In genomic region chr2:181114021-181114420, GRCh38 we compare ENCODE assay signal across 15 cellular contexts.
DNase-seq lines count a peak whose midpoint lies in the region; ATAC-seq, FAIRE-seq and TF ChIP-seq lines count a peak whose summit lies in the region.
"Had no signal": no experiment of that assay in that cellular context is flagged by ENCODE, and none has a peak within 500 bp of the region (broad histone marks: within the 10 kb centered on the region; RNA-seq: fewer than 3 reads in every experiment).

No MANE protein-coding gene starts in this region.

- FAIRE-seq in D721Med (lab: Jason Lieb, UNC) (peak; percentile 87), K562 (lab: Jason Lieb, UNC) (no peak)

- H3K9me3 ChIP-seq in CD8-positive, alpha-beta memory T cell (ENCODE audit: low read length), result no peaks in the 10 kb centered on the region
- no peaks in the 10 kb centered on the region for H3K9me3 ChIP-seq in K562 (replicated peaks; ENCODE audit: control insufficient read depth, insufficient read depth, low read depth, low read length)
- H3K9me3 ChIP-seq: BE2C, Caco-2, HAP-1 had no signal

- peak overlapping the region; percentile 6; the same call in 1 of the 2 replicates for H2AFZ ChIP-seq in K562 (ENCODE audit: low read depth, low read length)

- H3K4me3 Mint-ChIP-seq in CD8-positive, alpha-beta memory T cell, result peak overlapping the region in 4 of 7 donors; percentile 4 to 37 (median 16)
- H3K4me3 Mint-ChIP-seq: CD4-positive, CD25-positive, alpha-beta regulatory T cell had no signal

- H3K36me3 Mint-ChIP-seq in CD8-positive, alpha-beta memory T cell, result peaks cover 4 to 26% (median 12%) of the 10 kb centered on the region in 3 donors
- H3K36me3 Mint-ChIP-seq: CD4-positive, CD25-positive, alpha-beta regulatory T cell had no signal

- CTCF ChIA-PET in CD8-positive, alpha-beta memory T cell (lab: Charles Lee), result no interaction called here
- CTCF ChIA-PET in K562 (lab: Yijun Ruan, JAX; ENCODE audit: low intra/inter-chr PET ratio), result no interaction called here

- H3K4me3 ChIP-seq in CD8-positive, alpha-beta memory T cell (ENCODE audit: low read length), result no peak overlapping the region
- no peak overlapping the region for H3K4me3 ChIP-seq in K562
- H3K4me3 ChIP-seq: HAP-1 had no signal

- no peaks in the 10 kb centered on the region for H4K20me1 ChIP-seq in K562 (replicated peaks; ENCODE audit: control insufficient read depth, insufficient read depth, low read length)

- in situ Hi-C loops in K562 (cut with MboI), result no loop called here

- TF ChIP-seq EP300 in K562 (IDR thresholded peaks at IDR 0.05; ENCODE audit: low read length), result no peak

- no peak for TF ChIP-seq CTCF in D721Med (IDR thresholded peaks at IDR 0.05; ENCODE audit: insufficient read depth, missing control alignments)
- no peak for TF ChIP-seq CTCF in K562 (IDR thresholded peaks at IDR 0.05 in 2 of 3, conservative IDR thresholded peaks at IDR 0.05 in 1 of 3; ENCODE audit: insufficient read depth in 2 of 3, low read depth in 1 of 3, low read length in 3 of 3)

- H3K9ac ChIP-seq in K562 (ENCODE audit: insufficient read depth in 1 of 2, low read depth in 2 of 2, low read length in 2 of 2), result no peak overlapping the region

- H3K79me2 ChIP-seq in K562 (ENCODE audit: control insufficient read depth, insufficient read depth, low read length), result no peaks in the 10 kb centered on the region

- H3K4me2 ChIP-seq in K562 (ENCODE audit: insufficient read depth, low read length), result no peak overlapping the region

- no peak for TF ChIP-seq POLR2A in K562 (conservative IDR thresholded peaks at IDR 0.05)

- peaks cover 0 to 2% of the 10 kb centered on the region in 2 donors for H3K27me3 Mint-ChIP-seq in CD8-positive, alpha-beta memory T cell

- no peak overlapping the region for H3K27ac ChIP-seq in CD8-positive, alpha-beta memory T cell (ENCODE audit: low read depth, low read length)
- H3K27ac ChIP-seq in K562 (ENCODE audit: extremely low read depth, low read depth, low read length) (no peak overlapping the region), epithelial cell of prostate (no peak overlapping the region), substantia nigra (ENCODE audit: low read depth, low read length, poor library complexity, severe bottlenecking) (no peak overlapping the region)

- no peak for TF ChIP-seq RAD21 in K562 (CRISPR knock-in tag; conservative IDR thresholded peaks at IDR 0.05 in 1 of 2, IDR thresholded peaks at IDR 0.05 in 1 of 2)

- POLR2A ChIA-PET in CD8-positive, alpha-beta memory T cell (lab: Charles Lee), result no interaction called here
- POLR2A ChIA-PET in K562 (lab: Yijun Ruan, JAX), result interaction anchor here (1.1 kb wide), 1 partner anchor 14 kb away, joined by 3 read pairs; no protein-coding TSS in a partner anchor

- H3K9me1 ChIP-seq in K562 (ENCODE audit: control insufficient read depth, insufficient read depth, low read length), result no peaks in the 10 kb centered on the region

- DNase-seq in CD8-positive, alpha-beta memory T cell, result no peak
- no peak for DNase-seq in D721Med (ENCODE audit: insufficient read length, low spot score)
- no peak for DNase-seq in K562 (ENCODE audit: extremely low read depth in 1 of 4, low spot score in 3 of 4)
- DNase-seq in epithelial cell of prostate (ENCODE audit: low read depth, low spot score), result peak; percentile 75
- no peak for DNase-seq in substantia nigra (lab: John Stamatoyannopoulos, UW)
- DNase-seq: ACHN; BE2C; C1 segment of cervical spinal cord; Caco-2; CD4-positive, CD25-positive, alpha-beta regulatory T cell; DMS153; DMS79; GDM1 had no signal

- H3K4me1 ChIP-seq in CD8-positive, alpha-beta memory T cell (ENCODE audit: insufficient read depth, low read length), result peaks cover 6% of the 10 kb centered on the region
- H3K4me1 ChIP-seq in K562 (replicated peaks in 1 of 2; ENCODE audit: control insufficient read depth in 2 of 2, insufficient read depth in 2 of 2, low read length in 2 of 2), result no peaks in the 10 kb centered on the region
- H3K4me1 ChIP-seq: BE2C, Caco-2, HAP-1 had no signal

- H3K9me3 Mint-ChIP-seq in CD8-positive, alpha-beta memory T cell, result peaks cover 0 to 8% (median 2%) of the 10 kb centered on the region in 5 donors

- H3K27me3 ChIP-seq in CD8-positive, alpha-beta memory T cell (ENCODE audit: insufficient read depth, low read length, poor library complexity, severe bottlenecking), result no peaks in the 10 kb centered on the region
- H3K27me3 ChIP-seq in K562 (ENCODE audit: control insufficient read depth in 2 of 2, insufficient read depth in 2 of 2, low read length in 2 of 2), result no peaks in the 10 kb centered on the region
- H3K27me3 ChIP-seq: BE2C had no signal

- H3K36me3 ChIP-seq in CD8-positive, alpha-beta memory T cell (ENCODE audit: insufficient read depth, low read length), result no peaks in the 10 kb centered on the region
- no peaks in the 10 kb centered on the region for H3K36me3 ChIP-seq in K562 (ENCODE audit: control insufficient read depth, insufficient read depth, low read length)
- H3K36me3 ChIP-seq: BE2C, HAP-1 had no signal

- ATAC-seq in K562 (no peak), GM18511 (IDR thresholded peaks at IDR 0.05; ENCODE audit: unreplicated experiment) (no peak)

- intact Hi-C loops in K562 (cut with micrococcal nuclease), result no loop called here

- 0% methylated on average over 4 of the region's 4 CpGs for WGBS in K562 (ENCODE audit: insufficient coverage, low coverage, missing lambda C conversion rate)

- H3K4me1 Mint-ChIP-seq in CD8-positive, alpha-beta memory T cell, result peaks cover 27 to 59% (median 37%) of the 10 kb centered on the region in 3 donors

- no peak overlapping the region for H3K27ac Mint-ChIP-seq in CD8-positive, alpha-beta memory T cell
- H3K27ac Mint-ChIP-seq: CD4-positive, CD25-positive, alpha-beta regulatory T cell had no signal

- BruUV-seq in K562 (replicated peaks; lab: Mats Ljungman, UMichigan), result no TSS peak

TF ChIP-seq in K562, 482 proteins besides CTCF, POLR2A, EP300 and RAD21:
- TF ChIP-seq ZZZ3 (IDR thresholded peaks at IDR 0.05), result no peak
- TF ChIP-seq ZNF512 (tag; IDR thresholded peaks at IDR 0.05), result no peak
- TF ChIP-seq CHD1 (IDR thresholded peaks at IDR 0.05; ENCODE audit: low read length), result no peak
- TF ChIP-seq, protein P1, sequence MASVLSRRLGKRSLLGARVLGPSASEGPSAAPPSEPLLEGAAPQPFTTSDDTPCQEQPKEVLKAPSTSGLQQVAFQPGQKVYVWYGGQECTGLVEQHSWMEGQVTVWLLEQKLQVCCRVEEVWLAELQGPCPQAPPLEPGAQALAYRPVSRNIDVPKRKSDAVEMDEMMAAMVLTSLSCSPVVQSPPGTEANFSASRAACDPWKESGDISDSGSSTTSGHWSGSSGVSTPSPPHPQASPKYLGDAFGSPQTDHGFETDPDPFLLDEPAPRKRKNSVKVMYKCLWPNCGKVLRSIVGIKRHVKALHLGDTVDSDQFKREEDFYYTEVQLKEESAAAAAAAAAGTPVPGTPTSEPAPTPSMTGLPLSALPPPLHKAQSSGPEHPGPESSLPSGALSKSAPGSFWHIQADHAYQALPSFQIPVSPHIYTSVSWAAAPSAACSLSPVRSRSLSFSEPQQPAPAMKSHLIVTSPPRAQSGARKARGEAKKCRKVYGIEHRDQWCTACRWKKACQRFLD (CRISPR knock-in tag; IDR thresholded peaks at IDR 0.05), result no peak
- no peak for TF ChIP-seq ARNT (IDR thresholded peaks at IDR 0.05)
- TF ChIP-seq DLX4 (CRISPR knock-in tag; IDR thresholded peaks at IDR 0.05), result no peak
- no peak for TF ChIP-seq CC2D1A (IDR thresholded peaks at IDR 0.05)
- TF ChIP-seq CHD2 (IDR thresholded peaks at IDR 0.05; ENCODE audit: low read depth, low read length), result no peak
TF ChIP-seq in K562: peak in this region for 0.
